Comparison of ENCODE assay signal across 35 cellular contexts in genomic region chr2:16121986-16122390, GRCh38.
"Had no signal": no experiment of that assay in that cellular context is flagged by ENCODE, and none has a peak within 500 bp of the region (broad histone marks: within the 10 kb centered on the region; RNA-seq: fewer than 3 reads in every experiment).

No MANE protein-coding gene starts in this region.

- DNase-seq: activated B cell treated with CpG ODN at 0.5 μM for 24 hours; activated CD4-positive, alpha-beta memory T cell treated with anti-CD3 and anti-CD28 coated beads for 36 hours; activated CD4-positive, alpha-beta T cell treated with anti-CD3 and anti-CD28 coated beads for 4 hours; activated CD4-positive, alpha-beta T cell treated with anti-CD3 and anti-CD28 coated beads, Interleukin-2, amount 50 U/mL, for 1 hour; activated CD4-positive, alpha-beta T cell treated with anti-CD3 and anti-CD28 coated beads, Interleukin-2, amount 50 U/mL, for 4 hours; activated CD4-positive, CD25-positive, alpha-beta regulatory T cell treated with anti-CD3 and anti-CD28 coated beads, Interleukin-2, amount 50 U/mL, for 72 hours; activated CD8-positive, alpha-beta memory T cell treated with anti-CD3 and anti-CD28 coated beads, Interleukin-2, amount 50 U/mL, for 4 hours; activated CD8-positive, alpha-beta T cell treated with anti-CD3 and anti-CD28 coated beads for 36 hours; activated effector memory CD4-positive, alpha-beta T cell treated with anti-CD3 and anti-CD28 coated beads, Interleukin-2, amount 50 U/mL, for 16 hours; activated gamma-delta T cell treated with Interleukin-2 at 50 U/mL for 16 hours; activated naive CD4-positive, alpha-beta T cell; activated naive CD4-positive, alpha-beta T cell treated with anti-CD3 and anti-CD28 coated beads for 36 hours; activated naive CD4-positive, alpha-beta T cell treated with anti-CD3 and anti-CD28 coated beads, Interleukin-2, amount 50 U/mL, for 16 hours; activated naive CD8-positive, alpha-beta T cell treated with anti-CD3 and anti-CD28 coated beads for 36 hours; activated T-cell treated with anti-CD3 and anti-CD28 coated beads for 4 hours; activated T-cell treated with anti-CD3 and anti-CD28 coated beads, Interleukin-2, amount 50 U/mL, for 1 hour; activated T-cell treated with anti-CD3 and anti-CD28 coated beads, Interleukin-2, amount 50 U/mL, for 4 hours; activated T-cell treated with anti-CD3 and anti-CD28 coated beads, Interleukin-2, amount 50 U/mL, for 72 hours; adrenal gland; amniotic stem cell; aorta; body of pancreas; brain microvascular endothelial cell; central memory CD4-positive, alpha-beta T cell; T-helper 1 cell; T-helper 2 cell; T-helper 9 cell had no signal

- H3K27me3 ChIP-seq: adrenal gland, body of pancreas, brain microvascular endothelial cell, breast epithelium had no signal

- H3K36me3 ChIP-seq: adrenal gland, brain microvascular endothelial cell, breast epithelium had no signal

- H3K4me1 ChIP-seq: adrenal gland, body of pancreas, breast epithelium had no signal

- H3K4me1 Mint-ChIP-seq: activated B cell treated with CpG ODN at 0.5 μM for 24 hours; activated CD4-positive, alpha-beta T cell treated with anti-CD3 and anti-CD28 coated beads, Interleukin-2, amount 10 ng/mL, durations not matched to agents 24 days and 14 days; activated naive CD8-positive, alpha-beta T cell treated with anti-CD3 and anti-CD28 coated beads for 36 hours; activated T-helper 17 cell treated with anti-CD3 and anti-CD28 coated beads, Interleukin-2, amount 50 U/mL, for 72 hours had no signal

- H3K9me3 Mint-ChIP-seq: activated B cell treated with CpG ODN at 0.5 μM for 24 hours; activated CD4-positive, alpha-beta T cell treated with anti-CD3 and anti-CD28 coated beads, Interleukin-2, amount 10 ng/mL, durations not matched to agents 24 days and 14 days; activated naive CD4-positive, alpha-beta T cell treated with anti-CD3 and anti-CD28 coated beads, Interleukin-2, amount 50 U/mL, for 72 hours; activated naive CD8-positive, alpha-beta T cell treated with anti-CD3 and anti-CD28 coated beads for 36 hours; activated T-helper 1 cell treated with anti-CD3 and anti-CD28 coated beads, Interleukin-12 subunit alpha, Interleukin-12 subunit beta, Interleukin-2, Interleukin-4 antibody, amounts not matched to agents 30 ng/mL and 10 ng/mL and 1 ng/mL, durations not matched to agents 14 hours and 24 hours and 36 hours; activated T-helper 17 cell treated with anti-CD3 and anti-CD28 coated beads, Interleukin-2, amount 50 U/mL, for 72 hours; T-helper 1 cell treated with Interleukin-12 subunit alpha and Interleukin-12 subunit beta and Interleukin-4 antibody, amounts not matched to agents 30 μg/mL and 1 μg/mL, for 36 hours had no signal

- H3K36me3 Mint-ChIP-seq: activated CD4-positive, alpha-beta memory T cell treated with anti-CD3 and anti-CD28 coated beads for 36 hours; activated naive CD4-positive, alpha-beta T cell treated with anti-CD3 and anti-CD28 coated beads, Interleukin-2, amount 50 U/mL, for 72 hours; activated naive CD8-positive, alpha-beta T cell treated with anti-CD3 and anti-CD28 coated beads for 36 hours had no signal

- H3K27ac Mint-ChIP-seq: activated B cell treated with CpG ODN at 0.5 μM for 24 hours; activated CD4-positive, alpha-beta memory T cell treated with anti-CD3 and anti-CD28 coated beads for 36 hours; activated CD4-positive, alpha-beta T cell treated with anti-CD3 and anti-CD28 coated beads, Interleukin-2, amount 10 ng/mL, durations not matched to agents 24 days and 14 days; activated CD8-positive, alpha-beta T cell treated with anti-CD3 and anti-CD28 coated beads for 36 hours; activated naive CD4-positive, alpha-beta T cell treated with anti-CD3 and anti-CD28 coated beads for 36 hours; activated naive CD4-positive, alpha-beta T cell treated with anti-CD3 and anti-CD28 coated beads, Interleukin-2, amount 50 U/mL, for 72 hours; activated naive CD8-positive, alpha-beta T cell treated with anti-CD3 and anti-CD28 coated beads for 36 hours; activated T-cell treated with anti-CD3 and anti-CD28 coated beads, Interleukin-2, amount 50 U/mL, for 72 hours; activated T-helper 1 cell treated with anti-CD3 and anti-CD28 coated beads, Interleukin-12 subunit alpha, Interleukin-12 subunit beta, Interleukin-2, Interleukin-4 antibody, amounts not matched to agents 30 ng/mL and 10 ng/mL and 1 ng/mL, durations not matched to agents 14 hours and 24 hours and 36 hours; activated T-helper 17 cell treated with anti-CD3 and anti-CD28 coated beads, Interleukin-2, amount 50 U/mL, for 72 hours; T-helper 1 cell treated with Interleukin-12 subunit alpha and Interleukin-12 subunit beta and Interleukin-4 antibody, amounts not matched to agents 30 μg/mL and 1 μg/mL, for 36 hours; T-helper 2 cell treated with Interferon-gamma antibody and Interleukin-4, amounts not matched to agents 5 μg/mL and 100 μg/mL, for 36 hours had no signal

- H3K4me3 Mint-ChIP-seq: activated B cell treated with CpG ODN at 0.5 μM for 24 hours; activated CD4-positive, alpha-beta memory T cell treated with anti-CD3 and anti-CD28 coated beads for 36 hours; activated CD4-positive, alpha-beta T cell treated with anti-CD3 and anti-CD28 coated beads, Interleukin-2, amount 10 ng/mL, durations not matched to agents 24 days and 14 days; activated CD8-positive, alpha-beta T cell treated with anti-CD3 and anti-CD28 coated beads for 36 hours; activated naive CD4-positive, alpha-beta T cell treated with anti-CD3 and anti-CD28 coated beads for 36 hours; activated naive CD8-positive, alpha-beta T cell treated with anti-CD3 and anti-CD28 coated beads for 36 hours; activated T-cell treated with anti-CD3 and anti-CD28 coated beads, Interleukin-2, amount 50 U/mL, for 4 hours; activated T-cell treated with anti-CD3 and anti-CD28 coated beads, Interleukin-2, amount 50 U/mL, for 72 hours; activated T-helper 1 cell treated with anti-CD3 and anti-CD28 coated beads, Interleukin-12 subunit alpha, Interleukin-12 subunit beta, Interleukin-2, Interleukin-4 antibody, amounts not matched to agents 30 ng/mL and 10 ng/mL and 1 ng/mL, durations not matched to agents 14 hours and 24 hours and 36 hours; activated T-helper 17 cell treated with anti-CD3 and anti-CD28 coated beads, Interleukin-2, amount 50 U/mL, for 72 hours; T-helper 1 cell treated with Interleukin-12 subunit alpha and Interleukin-12 subunit beta and Interleukin-4 antibody, amounts not matched to agents 30 μg/mL and 1 μg/mL, for 36 hours; T-helper 2 cell treated with Interferon-gamma antibody and Interleukin-4, amounts not matched to agents 5 μg/mL and 100 μg/mL, for 36 hours had no signal

- H3K27ac ChIP-seq: adrenal gland, body of pancreas, brain microvascular endothelial cell, breast epithelium, VCaP had no signal

- ATAC-seq: activated CD8-positive, alpha-beta T cell treated with anti-CD3 and anti-CD28 coated beads for 36 hours; activated naive CD4-positive, alpha-beta T cell treated with anti-CD3 and anti-CD28 coated beads, Interleukin-2, amount 50 U/mL, for 72 hours; activated T-cell treated with anti-CD3 and anti-CD28 coated beads, Interleukin-2, amount 50 U/mL, for 4 hours; activated T-cell treated with anti-CD3 and anti-CD28 coated beads, Interleukin-2, amount 50 U/mL, for 72 hours; activated T-helper 17 cell treated with anti-CD3 and anti-CD28 coated beads, Interleukin-2, amount 50 U/mL, for 72 hours; body of pancreas had no signal

- H3K4me3 ChIP-seq: adrenal gland, body of pancreas, breast epithelium had no signal

- H3K27me3 Mint-ChIP-seq: activated B cell treated with CpG ODN at 0.5 μM for 24 hours; activated CD4-positive, alpha-beta memory T cell treated with anti-CD3 and anti-CD28 coated beads for 36 hours; activated CD4-positive, alpha-beta T cell treated with anti-CD3 and anti-CD28 coated beads, Interleukin-2, amount 10 ng/mL, durations not matched to agents 24 days and 14 days; activated CD8-positive, alpha-beta T cell treated with anti-CD3 and anti-CD28 coated beads for 36 hours; activated naive CD8-positive, alpha-beta T cell treated with anti-CD3 and anti-CD28 coated beads for 36 hours; activated T-helper 17 cell treated with anti-CD3 and anti-CD28 coated beads, Interleukin-2, amount 50 U/mL, for 72 hours had no signal

- H3K9me3 ChIP-seq: adrenal gland, body of pancreas, breast epithelium had no signal
